Comparison of ENCODE assay signal across 28 cellular contexts in the genomic region with DNA sequence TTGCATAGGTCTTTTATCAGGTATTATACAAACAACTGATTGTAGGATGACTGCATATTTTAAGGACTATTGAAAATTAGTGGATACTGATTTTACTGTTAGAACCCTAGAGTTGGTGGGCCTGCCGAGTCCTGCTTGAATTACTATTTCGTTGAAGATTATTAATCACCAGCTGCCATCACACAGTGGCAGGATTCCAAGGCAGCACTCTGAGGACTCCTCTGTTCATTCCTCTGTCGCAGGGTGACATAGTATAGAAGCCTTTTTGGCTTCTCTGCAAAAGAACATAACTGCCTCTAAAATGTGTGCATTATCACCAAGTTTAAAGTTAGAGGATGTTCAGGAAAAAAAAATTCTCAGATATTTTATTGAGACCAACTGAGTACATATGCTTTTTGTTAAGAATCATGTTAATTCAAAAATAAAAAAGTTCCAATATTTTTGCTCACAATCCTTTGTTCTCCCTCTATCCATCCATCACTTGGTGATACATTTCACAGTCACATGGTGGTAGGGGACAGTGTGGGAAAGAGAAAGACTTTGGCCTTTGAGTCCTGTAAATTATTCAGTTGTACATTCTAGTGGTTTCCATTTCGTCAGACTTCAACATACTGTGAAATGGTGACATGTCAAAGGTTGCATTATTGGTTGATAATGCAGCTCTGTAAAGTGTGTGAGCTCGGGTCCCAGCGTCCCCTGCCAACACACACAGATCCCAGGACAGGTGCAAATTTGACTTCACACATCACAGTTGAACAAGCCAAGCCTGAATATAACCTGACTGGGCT.
DNase-seq lines count a peak whose midpoint lies in the region; FAIRE-seq and TF ChIP-seq lines count a peak whose summit lies in the region.
"Had no signal": no experiment of that assay in that cellular context is flagged by ENCODE, and none has a peak within 500 bp of the region (broad histone marks: within the 10 kb centered on the region; RNA-seq: fewer than 3 reads in every experiment).

No MANE protein-coding gene starts in this region.

- DNase-seq in DMS 273 (lab: John Stamatoyannopoulos, UW; ENCODE audit: unreplicated experiment), result peak; percentile 63
- DNase-seq in DMS 273 treated with DMSO at 0.1 percent for 48 hours (lab: John Stamatoyannopoulos, UW), result no peak
- DNase-seq in astrocyte of the spinal cord (ENCODE audit: low read depth, low spot score), result peak; percentile 18
- peak; percentile 3 for DNase-seq in left kidney (ENCODE audit: low read depth, low spot score)
- no peak for DNase-seq in urothelium cell line (ENCODE audit: low spot score)
- no peak for DNase-seq in DMS53 treated with DMSO at 0.1 percent for 48 hours (lab: John Stamatoyannopoulos, UW; ENCODE audit: unreplicated experiment)
- no peak for DNase-seq in activated naive CD4-positive, alpha-beta T cell treated with anti-CD3 and anti-CD28 coated beads for 36 hours
- no peak for DNase-seq in activated gamma-delta T cell treated with Interleukin-2 at 50 U/mL for 16 hours
- DNase-seq: activated CD4-positive, alpha-beta T cell treated with anti-CD3 and anti-CD28 coated beads, Interleukin-2, amount 10 ng/mL, durations not matched to agents 7 days and 5 days; Caco-2; EL; kidney glomerular epithelial cell; NCI-H1048; NCI-H2081 treated with DMSO at 0.1 percent for 48 hours; NCI-H510A treated with DMSO at 0.1 percent for 48 hours; OCI-M1; SIG-M5; stimulated activated naive CD4-positive, alpha-beta T cell treated with Interleukin-2 at 50 U/mL for 16 hours; trophoblast cell had no signal

- CTCF ChIA-PET in activated naive CD4-positive, alpha-beta T cell treated with anti-CD3 and anti-CD28 coated beads for 36 hours (lab: Charles Lee), result no interaction called here

- H3K4me3 ChIP-seq in astrocyte of the spinal cord (ENCODE audit: low read depth, low read length), result no peak overlapping the region
- H3K4me3 ChIP-seq: BLaER1, breast epithelium, skin epidermis had no signal

- in situ Hi-C loops in astrocyte of the spinal cord (cut with HindIII; ENCODE audit: low sequenced_read_pairs), result no loop called here

- no peaks in the 10 kb centered on the region for H3K27me3 Mint-ChIP-seq in activated naive CD4-positive, alpha-beta T cell treated with anti-CD3 and anti-CD28 coated beads for 36 hours (ENCODE audit: low read depth)
- H3K27me3 Mint-ChIP-seq: activated CD4-positive, alpha-beta T cell treated with anti-CD3 and anti-CD28 coated beads, Interleukin-2, amount 10 ng/mL, durations not matched to agents 7 days and 5 days; dendritic cell treated with granulocyte-macrophage colony-stimulating factor and Interleukin-4, amounts not matched to agents 40 ng/mL and 50 ng/mL, for 4 days; natural killer cell treated with Interleukin-12 subunit alpha and Interleukin-12 subunit beta and Interleukin-15 and Interleukin-18, amount 100 ng/mL, for 72 hours had no signal

- H3K4me3 Mint-ChIP-seq in activated naive CD4-positive, alpha-beta T cell treated with anti-CD3 and anti-CD28 coated beads for 36 hours, result no peak overlapping the region
- H3K4me3 Mint-ChIP-seq: activated CD4-positive, alpha-beta T cell treated with anti-CD3 and anti-CD28 coated beads, Interleukin-2, amount 10 ng/mL, durations not matched to agents 7 days and 5 days; dendritic cell treated with granulocyte-macrophage colony-stimulating factor and Interleukin-4, amounts not matched to agents 40 ng/mL and 50 ng/mL, for 4 days; natural killer cell treated with Interleukin-12 subunit alpha and Interleukin-12 subunit beta and Interleukin-15 and Interleukin-18, amount 100 ng/mL, for 72 hours had no signal

- intact Hi-C loops in activated naive CD4-positive, alpha-beta T cell treated with anti-CD3 and anti-CD28 coated beads for 36 hours (cut with micrococcal nuclease), result no loop called here

- H3K9me3 Mint-ChIP-seq in activated naive CD4-positive, alpha-beta T cell treated with anti-CD3 and anti-CD28 coated beads for 36 hours, result no peaks in the 10 kb centered on the region
- H3K9me3 Mint-ChIP-seq: activated CD4-positive, alpha-beta T cell treated with anti-CD3 and anti-CD28 coated beads, Interleukin-2, amount 10 ng/mL, durations not matched to agents 7 days and 5 days; dendritic cell treated with granulocyte-macrophage colony-stimulating factor and Interleukin-4, amounts not matched to agents 40 ng/mL and 50 ng/mL, for 4 days had no signal

- FAIRE-seq in urothelium cell line (lab: Jason Lieb, UNC), result peak; percentile 32
- FAIRE-seq: endothelial cell of umbilical vein, GM18507, HTR-8/SVneo had no signal

- no peak overlapping the region for H3K27ac Mint-ChIP-seq in activated naive CD4-positive, alpha-beta T cell treated with anti-CD3 and anti-CD28 coated beads for 36 hours
- H3K27ac Mint-ChIP-seq: activated CD4-positive, alpha-beta T cell treated with anti-CD3 and anti-CD28 coated beads, Interleukin-2, amount 10 ng/mL, durations not matched to agents 7 days and 5 days; activated T-helper 2 cell treated with anti-CD3 and anti-CD28 coated beads, Interferon-gamma antibody, Interleukin-2, Interleukin-4, amounts not matched to agents 10 μg/mL and 5 μg/mL and 100 μg/mL, durations not matched to agents 14 hours and 24 hours and 36 hours; dendritic cell treated with granulocyte-macrophage colony-stimulating factor and Interleukin-4, amounts not matched to agents 40 ng/mL and 50 ng/mL, for 4 days; natural killer cell treated with Interleukin-12 subunit alpha and Interleukin-12 subunit beta and Interleukin-15 and Interleukin-18, amount 100 ng/mL, for 72 hours had no signal

- H3K4me1 Mint-ChIP-seq in activated naive CD4-positive, alpha-beta T cell treated with anti-CD3 and anti-CD28 coated beads for 36 hours (ENCODE audit: low read depth), result no peaks in the 10 kb centered on the region
- H3K4me1 Mint-ChIP-seq: activated CD4-positive, alpha-beta T cell treated with anti-CD3 and anti-CD28 coated beads, Interleukin-2, amount 10 ng/mL, durations not matched to agents 7 days and 5 days had no signal

- no peak for TF ChIP-seq CTCF in astrocyte of the spinal cord (IDR thresholded peaks at IDR 0.05; ENCODE audit: low read depth, low read length)

- H3K36me3 Mint-ChIP-seq in activated naive CD4-positive, alpha-beta T cell treated with anti-CD3 and anti-CD28 coated beads for 36 hours (ENCODE audit: low read depth), result no peaks in the 10 kb centered on the region
- H3K36me3 Mint-ChIP-seq: natural killer cell treated with Interleukin-12 subunit alpha and Interleukin-12 subunit beta and Interleukin-15 and Interleukin-18, amount 100 ng/mL, for 72 hours had no signal

Comparison
In these comparisons a context has a peak if more than half of its experiments do, and no peak if none do; other contexts are left out.
1. DNase-seq: peak in DMS 273 (single experiment), astrocyte of the spinal cord (single experiment) and left kidney (single experiment); none in DMS 273 treated with DMSO at 0.1 percent for 48 hours (single experiment), urothelium cell line (single experiment), DMS53 treated with DMSO at 0.1 percent for 48 hours (single experiment), activated naive CD4-positive, alpha-beta T cell treated with anti-CD3 and anti-CD28 coated beads for 36 hours (single experiment) and activated gamma-delta T cell treated with Interleukin-2 at 50 U/mL for 16 hours (single experiment).